Comparison of ENCODE assay signal across 7 cellular contexts in genomic region chr14:88986904-88987303, GRCh38.
A peak's percentile ranks its signal among the peaks of the same experiment; 100 is the strongest.
DNase-seq lines count a peak whose midpoint lies in the region; ATAC-seq, FAIRE-seq and TF ChIP-seq lines count a peak whose summit lies in the region.
"Not testable (repeated sequence)": the region's sequence is repeated elsewhere in the genome, so short reads cannot be mapped to it uniquely, and the experiment has no call there.

No MANE protein-coding gene starts in this region.

- not testable (repeated sequence) for H3K4me3 Mint-ChIP-seq in activated T-helper 17 cell treated with anti-CD3 and anti-CD28 coated beads, Interleukin-2, amount 50 U/mL, for 72 hours

- peaks cover 13% of the 10 kb centered on the region for H3K27me3 Mint-ChIP-seq in activated T-helper 17 cell treated with anti-CD3 and anti-CD28 coated beads, Interleukin-2, amount 50 U/mL, for 72 hours

- peak overlapping the region; percentile 26 for H3K27ac Mint-ChIP-seq in activated T-helper 17 cell treated with anti-CD3 and anti-CD28 coated beads, Interleukin-2, amount 50 U/mL, for 72 hours

- peak overlapping the region; percentile 59 for H3K27ac ChIP-seq in foreskin keratinocyte

- not testable (repeated sequence) for H3K36me3 ChIP-seq in bronchial epithelial cell (ENCODE audit: control insufficient read depth, insufficient read depth, low read length)

- not testable (repeated sequence) for H3K27me3 ChIP-seq in bronchial epithelial cell (ENCODE audit: control insufficient read depth, insufficient read depth, low read length); foreskin keratinocyte

- not testable (repeated sequence) for H3K4me3 ChIP-seq in bronchial epithelial cell (ENCODE audit: low read depth, low read length)

- not testable (repeated sequence) for H3K9me3 Mint-ChIP-seq in activated T-helper 17 cell treated with anti-CD3 and anti-CD28 coated beads, Interleukin-2, amount 50 U/mL, for 72 hours

- not testable (repeated sequence) for TF ChIP-seq CTCF in bronchial epithelial cell (IDR thresholded peaks at IDR 0.05; ENCODE audit: insufficient read depth, low read length, severe bottlenecking); foreskin keratinocyte (conservative IDR thresholded peaks at IDR 0.05)

- peak; percentile 71 for ATAC-seq in activated T-helper 17 cell treated with anti-CD3 and anti-CD28 coated beads, Interleukin-2, amount 50 U/mL, for 72 hours (replicated peaks)
- ATAC-seq in foreskin keratinocyte = peak; percentile 55

- H3K4me1 ChIP-seq in foreskin keratinocyte = peaks cover 30% of the 10 kb centered on the region

- not testable (repeated sequence) for H3K4me1 Mint-ChIP-seq in activated T-helper 17 cell treated with anti-CD3 and anti-CD28 coated beads, Interleukin-2, amount 50 U/mL, for 72 hours

- not testable (repeated sequence) for FAIRE-seq in RCC 7860 (lab: Jason Lieb, UNC); bronchial epithelial cell (lab: Jason Lieb, UNC)

- not testable (repeated sequence) for H3K36me3 Mint-ChIP-seq in activated T-helper 17 cell treated with anti-CD3 and anti-CD28 coated beads, Interleukin-2, amount 50 U/mL, for 72 hours (ENCODE audit: low read depth)

- DNase-seq in EH (ENCODE audit: low read depth) (peak; percentile 29), HT1080 (ENCODE audit: low read depth) (peak; percentile 56), RCC 7860 (ENCODE audit: low spot score) (peak; percentile 29), bronchial epithelial cell (ENCODE audit: low read depth) (peak; percentile 48), foreskin keratinocyte (peak in 1 of 2 donors; percentile 58), renal cortical epithelial cell (ENCODE audit: low read depth) (peak; percentile 25)
